1 cellular context compared by ENCODE assay signal in genomic region chr2:233692648-233693047, GRCh38.
TF ChIP-seq lines count a peak whose summit lies in the region.

Gene UGT1A6 (plus strand): TSS chr2:233692890. CDS start chr2:233693005, 115 bp downstream.

TF ChIP-seq in A549, 52 proteins besides CTCF, POLR2A, EP300 and RAD21:
- TF ChIP-seq ZFP36 (IDR thresholded peaks at IDR 0.05; ENCODE audit: borderline replicate concordance, partially characterized antibody), result no peak
- no peak for TF ChIP-seq NFE2L2 (conservative IDR thresholded peaks at IDR 0.05; ENCODE audit: low read length)
- TF ChIP-seq PHF8 (IDR thresholded peaks at IDR 0.05; ENCODE audit: borderline replicate concordance, low read depth), result no peak
- no peak for TF ChIP-seq JUNB (IDR thresholded peaks at IDR 0.05)
- TF ChIP-seq HEYL (CRISPR knock-in tag; IDR thresholded peaks at IDR 0.05), result no peak
- TF ChIP-seq POLR2AphosphoS2 (conservative IDR thresholded peaks at IDR 0.05; ENCODE audit: low read length), result no peak
